ENCODE assay signal across 3 cellular contexts in genomic region chr14:65834812-65835211, GRCh38.
A peak's percentile ranks its signal among the peaks of the same experiment; 100 is the strongest.
TF ChIP-seq lines count a peak whose summit lies in the region.

No MANE protein-coding gene starts in this region.

TF ChIP-seq in HepG2, 621 proteins besides CTCF, POLR2A, EP300 and RAD21:
- no peak for TF ChIP-seq NR3C1 (CRISPR knock-in tag; IDR thresholded peaks at IDR 0.05)
- TF ChIP-seq CBX1 (IDR thresholded peaks at IDR 0.05; ENCODE audit: low read depth), result no peak
- peak; percentile 28; the same call in 1 of the 2 replicates for TF ChIP-seq RFX1 (IDR thresholded peaks at IDR 0.05)

TF ChIP-seq in K562, 482 proteins besides CTCF, POLR2A, EP300 and RAD21:
- TF ChIP-seq ETV5 (CRISPR knock-in tag; IDR thresholded peaks at IDR 0.05; ENCODE audit: low read depth) (no peak), CGGBP1 (CRISPR knock-in tag; IDR thresholded peaks at IDR 0.05) (no peak), ZNF76 (CRISPR knock-in tag; IDR thresholded peaks at IDR 0.05; ENCODE audit: borderline replicate concordance) (no peak), CUX1 (CRISPR knock-in tag; IDR thresholded peaks at IDR 0.05) (no peak), MTA2 (IDR thresholded peaks at IDR 0.05; ENCODE audit: low read depth) (no peak), BCOR (IDR thresholded peaks at IDR 0.05) (no peak), RFX1 (IDR thresholded peaks at IDR 0.05) (peak; percentile 46)
TF ChIP-seq in K562: peak in this region for 1.

TF ChIP-seq in SK-N-SH, 30 proteins besides CTCF, POLR2A, EP300 and RAD21:
- no peak for TF ChIP-seq TAF1 (IDR thresholded peaks at IDR 0.05; ENCODE audit: borderline replicate concordance, low read depth, low read length)
- no peak for TF ChIP-seq USF2 (IDR thresholded peaks at IDR 0.05; ENCODE audit: borderline replicate concordance, low read depth, low read length)
- TF ChIP-seq PBX3 (IDR thresholded peaks at IDR 0.05), result no peak
- no peak for TF ChIP-seq ZBTB33 (IDR thresholded peaks at IDR 0.05; ENCODE audit: borderline replicate concordance, low read depth)
- no peak for TF ChIP-seq SIN3A (IDR thresholded peaks at IDR 0.05; ENCODE audit: borderline replicate concordance, low read depth, low read length)
- no peak for TF ChIP-seq SMC3 (IDR thresholded peaks at IDR 0.05; ENCODE audit: low read depth, low read length)
- no peak for TF ChIP-seq TCF12 (IDR thresholded peaks at IDR 0.05)
